Comparison of ENCODE assay signal across 1 cellular context in genomic region chr4:1857931-1858330, GRCh38.
TF ChIP-seq lines count a peak whose summit lies in the region.

No MANE protein-coding gene starts in this region.

TF ChIP-seq in K562, 482 proteins besides CTCF, POLR2A, EP300 and RAD21:
- TF ChIP-seq PTBP1 (IDR thresholded peaks at IDR 0.05; ENCODE audit: low read depth, low read length) (no peak), ELF2 (CRISPR knock-in tag; IDR thresholded peaks at IDR 0.05) (no peak), CHD7 (IDR thresholded peaks at IDR 0.05; ENCODE audit: low read depth, low read length) (no peak), ZNF644 (tag; IDR thresholded peaks at IDR 0.05; ENCODE audit: low read depth) (no peak), SRSF3 (IDR thresholded peaks at IDR 0.05; ENCODE audit: insufficient read depth, low read length) (no peak), SIRT6 (IDR thresholded peaks at IDR 0.05; ENCODE audit: low read depth, low read length) (no peak), ILK (tag; IDR thresholded peaks at IDR 0.05; ENCODE audit: borderline replicate concordance, low read depth) (no peak), GATA2 (CRISPR knock-in tag; IDR thresholded peaks at IDR 0.05) (no peak), YBX1 (IDR thresholded peaks at IDR 0.05) (no peak), MCM2 (IDR thresholded peaks at IDR 0.05; ENCODE audit: low read depth) (no peak), MTA1 (IDR thresholded peaks at IDR 0.05; ENCODE audit: borderline replicate concordance) (no peak), USF2 (CRISPR knock-in tag; IDR thresholded peaks at IDR 0.05) (no peak), ZNF175 (CRISPR knock-in tag; IDR thresholded peaks at IDR 0.05; ENCODE audit: low read depth) (no peak), TBL1XR1 (IDR thresholded peaks at IDR 0.05; ENCODE audit: low read length in 2 of 2) (no peak), GTF2B (IDR thresholded peaks at IDR 0.05; ENCODE audit: extremely low read depth, insufficient read length) (no peak), ZNF740 (CRISPR knock-in tag; IDR thresholded peaks at IDR 0.05) (no peak), ZNF740 (tag; IDR thresholded peaks at IDR 0.05) (no peak), PHF20 (IDR thresholded peaks at IDR 0.05; ENCODE audit: partially characterized antibody) (no peak), ZNF384 (IDR thresholded peaks at IDR 0.05; ENCODE audit: low read depth, low read length) (no peak), KAT7 (CRISPR knock-in tag; IDR thresholded peaks at IDR 0.05; ENCODE audit: borderline replicate concordance) (no peak), USF1 (CRISPR knock-in tag; IDR thresholded peaks at IDR 0.05) (no peak)
